Comparison of ENCODE assay signal across 2 cellular contexts in the genomic region with DNA sequence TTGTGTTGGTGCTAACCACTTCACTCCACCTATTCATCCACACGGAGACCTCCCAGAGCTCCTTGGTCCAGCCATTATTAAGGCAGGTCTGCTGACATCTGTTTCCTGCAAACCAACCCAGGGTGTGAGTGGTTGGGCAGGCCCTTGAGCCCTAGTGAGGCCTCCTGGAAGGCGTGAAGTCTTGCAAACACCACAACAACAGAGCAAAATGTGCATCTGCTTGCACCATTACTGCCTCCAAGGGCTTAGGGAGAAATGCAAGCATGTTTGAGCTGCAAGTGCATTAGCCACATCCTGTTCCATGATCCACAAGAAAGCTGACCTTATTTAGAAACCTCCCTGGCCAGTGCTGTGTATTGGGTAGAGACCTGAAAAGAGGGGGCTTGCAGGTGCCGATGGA.
TF ChIP-seq lines count a peak whose summit lies in the region.

No MANE protein-coding gene starts in this region.

TF ChIP-seq in HEK293, 187 proteins besides CTCF, POLR2A, EP300 and RAD21 (continued from another document):
- TF ChIP-seq, protein P1, sequence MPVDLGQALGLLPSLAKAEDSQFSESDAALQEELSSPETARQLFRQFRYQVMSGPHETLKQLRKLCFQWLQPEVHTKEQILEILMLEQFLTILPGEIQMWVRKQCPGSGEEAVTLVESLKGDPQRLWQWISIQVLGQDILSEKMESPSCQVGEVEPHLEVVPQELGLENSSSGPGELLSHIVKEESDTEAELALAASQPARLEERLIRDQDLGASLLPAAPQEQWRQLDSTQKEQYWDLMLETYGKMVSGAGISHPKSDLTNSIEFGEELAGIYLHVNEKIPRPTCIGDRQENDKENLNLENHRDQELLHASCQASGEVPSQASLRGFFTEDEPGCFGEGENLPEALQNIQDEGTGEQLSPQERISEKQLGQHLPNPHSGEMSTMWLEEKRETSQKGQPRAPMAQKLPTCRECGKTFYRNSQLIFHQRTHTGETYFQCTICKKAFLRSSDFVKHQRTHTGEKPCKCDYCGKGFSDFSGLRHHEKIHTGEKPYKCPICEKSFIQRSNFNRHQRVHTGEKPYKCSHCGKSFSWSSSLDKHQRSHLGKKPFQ (tag by site-specific recombination; IDR thresholded peaks at IDR 0.05): no peak
- TF ChIP-seq HOXA7 (CRISPR knock-in tag; IDR thresholded peaks at IDR 0.05; ENCODE audit: borderline replicate concordance): no peak
- TF ChIP-seq, protein P2, sequence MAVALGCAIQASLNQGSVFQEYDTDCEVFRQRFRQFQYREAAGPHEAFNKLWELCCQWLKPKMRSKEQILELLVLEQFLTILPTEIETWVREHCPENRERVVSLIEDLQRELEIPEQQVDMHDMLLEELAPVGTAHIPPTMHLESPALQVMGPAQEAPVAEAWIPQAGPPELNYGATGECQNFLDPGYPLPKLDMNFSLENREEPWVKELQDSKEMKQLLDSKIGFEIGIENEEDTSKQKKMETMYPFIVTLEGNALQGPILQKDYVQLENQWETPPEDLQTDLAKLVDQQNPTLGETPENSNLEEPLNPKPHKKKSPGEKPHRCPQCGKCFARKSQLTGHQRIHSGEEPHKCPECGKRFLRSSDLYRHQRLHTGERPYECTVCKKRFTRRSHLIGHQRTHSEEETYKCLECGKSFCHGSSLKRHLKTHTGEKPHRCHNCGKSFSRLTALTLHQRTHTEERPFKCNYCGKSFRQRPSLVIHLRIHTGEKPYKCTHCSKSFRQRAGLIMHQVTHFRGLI (tag by site-specific recombination; IDR thresholded peaks at IDR 0.05): peak; percentile 77
TF ChIP-seq in HEK293: peak in this region for 1.

TF ChIP-seq in H1, 55 proteins besides CTCF, POLR2A, EP300 and RAD21:
- TF ChIP-seq ATF2 (IDR thresholded peaks at IDR 0.05; ENCODE audit: low read length): no peak
- TF ChIP-seq SAP30 (IDR thresholded peaks at IDR 0.05; ENCODE audit: insufficient read depth, insufficient replicate concordance, low read length): no peak
- no peak for TF ChIP-seq TEAD4 (IDR thresholded peaks at IDR 0.05; ENCODE audit: low read depth, low read length)
- TF ChIP-seq SIRT6 (IDR thresholded peaks at IDR 0.05; ENCODE audit: low read length): no peak
- no peak for TF ChIP-seq POU5F1 (IDR thresholded peaks at IDR 0.05; ENCODE audit: low read depth, low read length)
- no peak for TF ChIP-seq TCF12 (IDR thresholded peaks at IDR 0.05; ENCODE audit: low read depth, low read length)
- no peak for TF ChIP-seq CTBP2 (IDR thresholded peaks at IDR 0.05; ENCODE audit: borderline replicate concordance, insufficient read depth, insufficient read length, low read length)
- TF ChIP-seq CHD2 (IDR thresholded peaks at IDR 0.05; ENCODE audit: low read length): no peak
- no peak for TF ChIP-seq BCL11A (IDR thresholded peaks at IDR 0.05; ENCODE audit: low read depth in 2 of 2, low read length in 2 of 2)
- no peak for TF ChIP-seq KDM5A (IDR thresholded peaks at IDR 0.05; ENCODE audit: low read length)
- no peak for TF ChIP-seq NRF1 (IDR thresholded peaks at IDR 0.05; ENCODE audit: low read depth, low read length)
- no peak for TF ChIP-seq CREB1 (IDR thresholded peaks at IDR 0.05)
- TF ChIP-seq CEBPB (IDR thresholded peaks at IDR 0.05; ENCODE audit: low read depth, low read length): no peak
- TF ChIP-seq MAFK (IDR thresholded peaks at IDR 0.05; ENCODE audit: low read depth, low read length): no peak
- TF ChIP-seq BACH1 (IDR thresholded peaks at IDR 0.05; ENCODE audit: low read length): no peak
- no peak for TF ChIP-seq SRF (IDR thresholded peaks at IDR 0.05; ENCODE audit: low read depth, low read length)
- no peak for TF ChIP-seq KDM4A (IDR thresholded peaks at IDR 0.05; ENCODE audit: low read depth, low read length, severe bottlenecking)
